8 cellular contexts compared by ENCODE assay signal in the genomic region with DNA sequence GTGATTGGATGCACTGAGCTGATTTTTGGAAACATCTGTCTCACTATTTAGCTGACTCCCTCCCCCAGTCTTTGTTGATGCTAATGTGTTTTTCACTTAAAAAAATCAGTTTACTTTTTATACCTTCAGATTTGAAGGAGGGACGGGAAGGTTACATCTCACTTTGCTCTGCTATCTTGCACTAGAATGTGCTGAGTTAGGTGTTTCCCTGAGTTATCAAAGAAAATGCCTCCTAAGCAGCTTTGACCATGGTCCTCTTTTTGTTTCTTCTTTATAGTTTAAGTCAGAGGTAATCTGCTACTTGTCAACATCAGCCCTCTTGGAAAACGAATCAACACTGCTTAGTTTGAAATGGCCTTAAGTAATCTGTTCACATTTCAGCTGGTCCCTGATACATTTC.
"Had no signal": no experiment of that assay in that cellular context is flagged by ENCODE, and none has a peak within 500 bp of the region (broad histone marks: within the 10 kb centered on the region; RNA-seq: fewer than 3 reads in every experiment).

No MANE protein-coding gene starts in this region.

- DNase-seq: GDM1, GF-D8 had no signal

- ATAC-seq: GM12878 had no signal

- H3K4me3 ChIP-seq: GM12878 had no signal

- FAIRE-seq: G401.6, GM12878, GM12891, GM12892, GM18507, GM19239 had no signal
